ENCODE assay signal across 15 cellular contexts in the genomic region with DNA sequence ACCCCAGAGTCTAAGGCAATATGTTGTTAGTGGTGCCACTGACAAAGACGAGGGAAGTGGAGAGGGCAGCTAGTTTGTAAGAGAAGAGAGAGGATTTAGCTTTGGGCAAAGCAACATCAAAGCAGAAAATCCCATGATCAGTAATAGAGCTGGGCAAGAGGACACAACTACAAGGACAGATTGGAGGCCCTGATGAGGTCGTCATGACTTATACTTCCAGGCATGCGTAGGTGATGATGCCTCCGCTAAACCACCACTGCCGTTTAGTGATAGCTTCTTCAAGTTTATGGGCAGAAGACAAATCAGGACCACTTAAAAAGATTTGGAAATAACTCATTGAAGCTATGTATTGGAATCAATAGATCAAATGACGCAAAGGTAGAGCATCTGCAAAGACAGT. TPM values are rescaled to one million over a fixed set of nuclear protein-coding genes. Genes with fewer than 3 reads are reported as not detected.
A peak's percentile ranks its signal among the peaks of the same experiment; 100 is the strongest.
DNase-seq lines count a peak whose midpoint lies in the region; ATAC-seq and TF ChIP-seq lines count a peak whose summit lies in the region.
"Had no signal": no experiment of that assay in that cellular context is flagged by ENCODE, and none has a peak within 500 bp of the region (broad histone marks: within the 10 kb centered on the region; RNA-seq: fewer than 3 reads in every experiment).

No MANE protein-coding gene starts in this region.

- DNase-seq in activated CD4-positive, alpha-beta T cell treated with anti-CD3 and anti-CD28 coated beads for 36 hours = peak; percentile 6
- no peak for DNase-seq in activated CD4-positive, alpha-beta T cell treated with anti-CD3 and anti-CD28 coated beads, Interleukin-2, amount 50 U/mL, for 1 hour
- peak; percentile 27 for DNase-seq in HT1080 (ENCODE audit: low read depth)
- peak; percentile 52 for DNase-seq in epithelial cell of esophagus (ENCODE audit: low read depth)
- DNase-seq in stimulated activated effector memory CD8-positive, alpha-beta T cell treated with anti-CD3 and anti-CD28 coated beads, Interleukin-12 subunit alpha, Interleukin-12 subunit beta, amount 100 ng/mL, for 72 hours (ENCODE audit: low spot score in 2 of 2) = no peak
- DNase-seq in chondrocyte (ENCODE audit: low spot score) = no peak
- no peak for DNase-seq in 8988T
- DNase-seq: CD4-positive, CD25-positive, alpha-beta regulatory T cell; DMS 273 treated with DMSO at 0.1 percent for 48 hours; GOT3; HFFc6; KBM-7 had no signal

- no peak for TF ChIP-seq CTCF in epithelial cell of esophagus (IDR thresholded peaks at IDR 0.05; ENCODE audit: insufficient read depth, low read depth, low read length, missing control alignments)
- no peak for TF ChIP-seq CTCF in chondrocyte (IDR thresholded peaks at IDR 0.05)

- peaks cover 6% of the 10 kb centered on the region for H3K27me3 Mint-ChIP-seq in activated CD4-positive, alpha-beta T cell treated with anti-CD3 and anti-CD28 coated beads for 36 hours
- peaks cover 27% of the 10 kb centered on the region for H3K27me3 Mint-ChIP-seq in chondrocyte (ENCODE audit: low read depth)

- H3K4me3 Mint-ChIP-seq in activated CD4-positive, alpha-beta T cell treated with anti-CD3 and anti-CD28 coated beads for 36 hours = no peak overlapping the region
- H3K4me3 Mint-ChIP-seq in stimulated activated effector memory CD8-positive, alpha-beta T cell treated with anti-CD3 and anti-CD28 coated beads, Interleukin-12 subunit alpha, Interleukin-12 subunit beta, amount 100 ng/mL, for 72 hours = no peak overlapping the region
- no peak overlapping the region for H3K4me3 Mint-ChIP-seq in chondrocyte (ENCODE audit: unreplicated experiment)
- H3K4me3 Mint-ChIP-seq: CD4-positive, CD25-positive, alpha-beta regulatory T cell; HFFc6 had no signal

- POLR2A ChIA-PET in activated CD4-positive, alpha-beta T cell treated with anti-CD3 and anti-CD28 coated beads for 36 hours (lab: Charles Lee) = no interaction called here

- peak overlapping the region; percentile 44 for H3K27ac Mint-ChIP-seq in activated CD4-positive, alpha-beta T cell treated with anti-CD3 and anti-CD28 coated beads for 36 hours
- H3K27ac Mint-ChIP-seq in stimulated activated effector memory CD8-positive, alpha-beta T cell treated with anti-CD3 and anti-CD28 coated beads, Interleukin-12 subunit alpha, Interleukin-12 subunit beta, amount 100 ng/mL, for 72 hours = no peak overlapping the region
- H3K27ac Mint-ChIP-seq in chondrocyte (ENCODE audit: unreplicated experiment) = no peak overlapping the region
- H3K27ac Mint-ChIP-seq: HFFc6 had no signal

- no peak overlapping the region for H3K4me3 ChIP-seq in epithelial cell of esophagus (ENCODE audit: low read length)
- H3K4me3 ChIP-seq: BLaER1 treated with 17β-estradiol and CSF1 and Interleukin-3, amounts not matched to agents 10 nM and 100 nM; HAP-1 had no signal

- intact Hi-C loops in activated CD4-positive, alpha-beta T cell treated with anti-CD3 and anti-CD28 coated beads for 36 hours (cut with DNase I, micrococcal nuclease) = no loop called here

- CTCF ChIA-PET in activated CD4-positive, alpha-beta T cell treated with anti-CD3 and anti-CD28 coated beads for 36 hours (lab: Charles Lee) = interaction anchor here (3.0 kb wide), 1 partner anchor 51 kb away, joined by 8 read pairs; no protein-coding TSS in a partner anchor

- no peak for ATAC-seq in activated CD4-positive, alpha-beta T cell treated with anti-CD3 and anti-CD28 coated beads for 36 hours
- ATAC-seq in stimulated activated effector memory CD8-positive, alpha-beta T cell treated with anti-CD3 and anti-CD28 coated beads, Interleukin-12 subunit alpha, Interleukin-12 subunit beta, amount 100 ng/mL, for 72 hours = peak; percentile 43

- peaks cover 13% of the 10 kb centered on the region for H3K4me1 Mint-ChIP-seq in activated CD4-positive, alpha-beta T cell treated with anti-CD3 and anti-CD28 coated beads for 36 hours
- peaks cover 13% of the 10 kb centered on the region for H3K4me1 Mint-ChIP-seq in stimulated activated effector memory CD8-positive, alpha-beta T cell treated with anti-CD3 and anti-CD28 coated beads, Interleukin-12 subunit alpha, Interleukin-12 subunit beta, amount 100 ng/mL, for 72 hours
- H3K4me1 Mint-ChIP-seq in chondrocyte (ENCODE audit: low read depth) = no peaks in the 10 kb centered on the region

- H3K9me3 Mint-ChIP-seq in activated CD4-positive, alpha-beta T cell treated with anti-CD3 and anti-CD28 coated beads for 36 hours (ENCODE audit: low read depth) = no peaks in the 10 kb centered on the region
- H3K9me3 Mint-ChIP-seq in stimulated activated effector memory CD8-positive, alpha-beta T cell treated with anti-CD3 and anti-CD28 coated beads, Interleukin-12 subunit alpha, Interleukin-12 subunit beta, amount 100 ng/mL, for 72 hours = no peaks in the 10 kb centered on the region
- H3K9me3 Mint-ChIP-seq in chondrocyte (ENCODE audit: low read depth) = no peaks in the 10 kb centered on the region
- H3K9me3 Mint-ChIP-seq: HFFc6 had no signal

- no peaks in the 10 kb centered on the region for H3K36me3 Mint-ChIP-seq in activated CD4-positive, alpha-beta T cell treated with anti-CD3 and anti-CD28 coated beads for 36 hours (ENCODE audit: low read depth)
- no peaks in the 10 kb centered on the region for H3K36me3 Mint-ChIP-seq in stimulated activated effector memory CD8-positive, alpha-beta T cell treated with anti-CD3 and anti-CD28 coated beads, Interleukin-12 subunit alpha, Interleukin-12 subunit beta, amount 100 ng/mL, for 72 hours
- H3K36me3 Mint-ChIP-seq in chondrocyte (ENCODE audit: low read depth) = no peaks in the 10 kb centered on the region
- H3K36me3 Mint-ChIP-seq: CD4-positive, CD25-positive, alpha-beta regulatory T cell had no signal

RNA-seq across cellular contexts. Expression of a gene that starts 2.6 kb away (rescaled TPM):
- total RNA-seq in activated CD4-positive, alpha-beta T cell treated with anti-CD3 and anti-CD28 coated beads for 36 hours = under 1 TPM in 1 of 2 experiments, not detected in 1; 0.11 TPM
- 0.05 TPM in 1 of 2 replicates, not detected in the other for total RNA-seq in HT1080 (2014; rRNA removed; shearing (Covaris generic))
- 0.05 TPM in 1 of 2 replicates, not detected in the other for polyA plus RNA-seq in HT1080 (2015; cell fraction: cytosol; rRNA removed)
- polyA plus RNA-seq in HT1080 (2015; cell fraction: nucleus; rRNA removed) = not detected in 2 replicates
- total RNA-seq in chondrocyte = not detected in 3 replicates
- total RNA-seq: CD4-positive, CD25-positive, alpha-beta regulatory T cell; Daoy; HFFc6 had no signal
- polyA plus RNA-seq: CD4-positive, CD25-positive, alpha-beta regulatory T cell had no signal

RNA-seq across cellular contexts. Expression of a gene that starts 28.2 kb away (rescaled TPM):
- not detected for total RNA-seq in activated CD4-positive, alpha-beta T cell treated with anti-CD3 and anti-CD28 coated beads for 36 hours
- total RNA-seq in HT1080 (2014; rRNA removed; shearing (Covaris generic)) = 1.8 and 1.9 TPM in 2 replicates
- polyA plus RNA-seq in HT1080 (2015; cell fraction: cytosol; rRNA removed) = 1.7 and 2.9 TPM in 2 replicates
- 1.3 and 2.4 TPM in 2 replicates for polyA plus RNA-seq in HT1080 (2015; cell fraction: nucleus; rRNA removed)
- not detected in 3 replicates for total RNA-seq in chondrocyte
- total RNA-seq: CD4-positive, CD25-positive, alpha-beta regulatory T cell; Daoy; HFFc6 had no signal
- polyA plus RNA-seq: CD4-positive, CD25-positive, alpha-beta regulatory T cell had no signal

RNA-seq across cellular contexts. Expression of a gene that starts 48.7 kb away (rescaled TPM):
- total RNA-seq in activated CD4-positive, alpha-beta T cell treated with anti-CD3 and anti-CD28 coated beads for 36 hours = not detected
- total RNA-seq in HT1080 (2014; rRNA removed; shearing (Covaris generic)) = not detected in 2 replicates
- polyA plus RNA-seq in HT1080 (2015; cell fraction: cytosol; rRNA removed) = not detected in 2 replicates
- not detected in 2 replicates for polyA plus RNA-seq in HT1080 (2015; cell fraction: nucleus; rRNA removed)
- not detected in 3 replicates for total RNA-seq in chondrocyte
- total RNA-seq: CD4-positive, CD25-positive, alpha-beta regulatory T cell; Daoy; HFFc6 had no signal
- polyA plus RNA-seq: CD4-positive, CD25-positive, alpha-beta regulatory T cell had no signal

RNA-seq across cellular contexts. Expression of a gene that starts 55.6 kb away (rescaled TPM):
- total RNA-seq in activated CD4-positive, alpha-beta T cell treated with anti-CD3 and anti-CD28 coated beads for 36 hours = not detected
- 0.32 TPM in 1 of 2 replicates, not detected in the other for total RNA-seq in HT1080 (2014; rRNA removed; shearing (Covaris generic))
- 0.05 and 0.09 TPM in 2 replicates for polyA plus RNA-seq in HT1080 (2015; cell fraction: cytosol; rRNA removed)
- polyA plus RNA-seq in HT1080 (2015; cell fraction: nucleus; rRNA removed) = 0.12 and 0.44 TPM in 2 replicates
- total RNA-seq in chondrocyte = not detected in 3 replicates
- total RNA-seq: CD4-positive, CD25-positive, alpha-beta regulatory T cell; Daoy; HFFc6 had no signal
- polyA plus RNA-seq: CD4-positive, CD25-positive, alpha-beta regulatory T cell had no signal

Comparison
In these comparisons a context has a peak if more than half of its experiments do, and no peak if none do; other contexts are left out.
1. DNase-seq: peak in activated CD4-positive, alpha-beta T cell treated with anti-CD3 and anti-CD28 coated beads for 36 hours (single experiment), HT1080 (single experiment) and epithelial cell of esophagus (single experiment); none in activated CD4-positive, alpha-beta T cell treated with anti-CD3 and anti-CD28 coated beads, Interleukin-2, amount 50 U/mL, for 1 hour (single experiment), stimulated activated effector memory CD8-positive, alpha-beta T cell treated with anti-CD3 and anti-CD28 coated beads, Interleukin-12 subunit alpha, Interleukin-12 subunit beta, amount 100 ng/mL, for 72 hours (0 of 2), chondrocyte (single experiment) and 8988T (single experiment).